Comparison of ENCODE assay signal across 16 cellular contexts in the genomic region with DNA sequence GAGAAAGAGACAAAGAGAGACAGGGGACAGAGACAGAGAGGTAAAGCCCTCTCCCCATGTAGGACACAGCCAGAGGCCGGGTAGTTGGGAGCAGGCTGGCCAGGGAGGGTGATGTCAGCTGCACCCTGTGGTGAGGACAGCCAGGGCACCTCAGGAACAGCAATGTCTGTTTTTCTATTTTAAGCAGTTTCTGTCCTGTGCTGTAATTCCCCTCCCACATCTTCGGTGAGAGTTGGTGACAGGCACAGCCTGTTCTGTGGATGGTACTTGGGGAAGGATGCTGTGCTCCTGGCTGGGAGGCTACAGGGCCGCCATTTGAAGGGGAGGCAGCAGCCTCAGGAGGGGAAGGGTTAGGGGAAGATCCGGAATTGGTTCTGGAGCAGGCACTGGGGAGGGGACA.
A peak's percentile ranks its signal among the peaks of the same experiment; 100 is the strongest.
DNase-seq lines count a peak whose midpoint lies in the region; TF ChIP-seq lines count a peak whose summit lies in the region.
"Had no signal": no experiment of that assay in that cellular context is flagged by ENCODE, and none has a peak within 500 bp of the region (broad histone marks: within the 10 kb centered on the region; RNA-seq: fewer than 3 reads in every experiment).

No MANE protein-coding gene starts in this region.

- no peaks in the 10 kb centered on the region for H3K4me1 ChIP-seq in osteoblast (ENCODE audit: insufficient read depth, low read length)

- peaks cover 7% of the 10 kb centered on the region for H3K9me3 Mint-ChIP-seq in T-helper 2 cell treated with Interferon-gamma antibody and Interleukin-4, amounts not matched to agents 5 μg/mL and 100 μg/mL, for 36 hours

- no peaks in the 10 kb centered on the region for H3K36me3 ChIP-seq in osteoblast (ENCODE audit: insufficient read depth, low read length)
- H3K36me3 ChIP-seq: ovary, spleen had no signal

- intact Hi-C loops in head of caudate nucleus (cut with DNase I) = no loop called here

- no peak overlapping the region for H3K4me2 ChIP-seq in osteoblast (ENCODE audit: insufficient read depth, low read length)

- no peaks in the 10 kb centered on the region for H3K4me1 Mint-ChIP-seq in T-helper 2 cell treated with Interferon-gamma antibody and Interleukin-4, amounts not matched to agents 5 μg/mL and 100 μg/mL, for 36 hours (ENCODE audit: low read depth)

- DNase-seq in GM19240 (ENCODE audit: insufficient read length, low spot score) = peak; percentile 10
- DNase-seq in NCI-H1694 treated with DMSO at 0.1 percent for 48 hours (lab: John Stamatoyannopoulos, UW) = peak; percentile 22
- DNase-seq in head of caudate nucleus = peak in 37 of 42 donors; percentile 14 to 80 (median 47)
- DNase-seq in osteoblast (ENCODE audit: insufficient read length, low spot score, missing footprints) = peak; percentile 38
- DNase-seq in KBM-7 = no peak
- DNase-seq in dermis blood vessel endothelial cell = no peak
- no peak for DNase-seq in NCI-H2227 (lab: John Stamatoyannopoulos, UW; ENCODE audit: unreplicated experiment)
- DNase-seq in T-helper 2 cell treated with Interferon-gamma antibody and Interleukin-4, amounts not matched to agents 5 μg/mL and 100 μg/mL, for 36 hours (ENCODE audit: low spot score) = no peak
- DNase-seq: activated effector memory CD4-positive, alpha-beta T cell treated with anti-CD3 and anti-CD28 coated beads, Interleukin-2, amount 50 U/mL, for 16 hours; DMS79 treated with DMSO at 0.1 percent for 48 hours; effector CD8-positive, alpha-beta T cell; mesenchymal stem cell; NCI-H2081; ovary; substantia nigra had no signal

- no peaks in the 10 kb centered on the region for H3K79me2 ChIP-seq in osteoblast (ENCODE audit: insufficient read depth, low read length)

- H3K36me3 Mint-ChIP-seq in T-helper 2 cell treated with Interferon-gamma antibody and Interleukin-4, amounts not matched to agents 5 μg/mL and 100 μg/mL, for 36 hours (ENCODE audit: low read depth) = no peaks in the 10 kb centered on the region

- no peaks in the 10 kb centered on the region for H4K20me1 ChIP-seq in osteoblast (ENCODE audit: insufficient read depth, low read length)

- H3K27me3 ChIP-seq in osteoblast (ENCODE audit: insufficient read depth, low read length) = peaks cover 4% of the 10 kb centered on the region
- H3K27me3 ChIP-seq: ovary had no signal

- no peak overlapping the region for H3K4me3 Mint-ChIP-seq in T-helper 2 cell treated with Interferon-gamma antibody and Interleukin-4, amounts not matched to agents 5 μg/mL and 100 μg/mL, for 36 hours

- no peak overlapping the region for H2AFZ ChIP-seq in osteoblast (ENCODE audit: low read length)

- H3K4me3 ChIP-seq in osteoblast (ENCODE audit: insufficient read depth, low read length) = no peak overlapping the region
- H3K4me3 ChIP-seq: ovary, spleen had no signal

- no peaks in the 10 kb centered on the region for H3K27me3 Mint-ChIP-seq in T-helper 2 cell treated with Interferon-gamma antibody and Interleukin-4, amounts not matched to agents 5 μg/mL and 100 μg/mL, for 36 hours (ENCODE audit: low read depth)

- H3K27ac Mint-ChIP-seq in T-helper 2 cell treated with Interferon-gamma antibody and Interleukin-4, amounts not matched to agents 5 μg/mL and 100 μg/mL, for 36 hours = no peak overlapping the region

- H3K9me3 ChIP-seq in osteoblast (ENCODE audit: low read depth, low read length) = no peaks in the 10 kb centered on the region

- H3K27ac ChIP-seq in osteoblast (ENCODE audit: low read depth, low read length) = no peak overlapping the region
- H3K27ac ChIP-seq: ovary, spleen had no signal

- in situ Hi-C loops in KBM-7 (cut with MboI; ENCODE audit: low pct_unique_long_range_greater_than_20kb, low sequenced_read_pairs) = no loop called here

- TF ChIP-seq CTCF in osteoblast (IDR thresholded peaks at IDR 0.05; ENCODE audit: extremely low read depth, low read depth, low read length) = no peak

Comparison
In these comparisons a context has a peak if more than half of its experiments do, and no peak if none do; other contexts are left out.
1. DNase-seq: peak in GM19240 (single experiment), NCI-H1694 treated with DMSO at 0.1 percent for 48 hours (single experiment), head of caudate nucleus (37 of 42) and osteoblast (single experiment); none in KBM-7 (single experiment), dermis blood vessel endothelial cell (single experiment), NCI-H2227 (single experiment) and T-helper 2 cell treated with Interferon-gamma antibody and Interleukin-4, amounts not matched to agents 5 μg/mL and 100 μg/mL, for 36 hours (single experiment).